8 cellular contexts compared by ENCODE assay signal in genomic region chr10:100518761-100519241, GRCh38. TPM values are rescaled to one million over a fixed set of nuclear protein-coding genes. Genes with fewer than 3 reads are reported as not detected.
DNase-seq lines count a peak whose midpoint lies in the region; ATAC-seq and TF ChIP-seq lines count a peak whose summit lies in the region.

No MANE protein-coding gene starts in this region.

- peaks cover 0 to 9% (median 4%) of the 10 kb centered on the region in 4 donors for H3K36me3 ChIP-seq in right lobe of liver

- peak; percentile 64 to 75 (median 72) for ATAC-seq in right lobe of liver
- ATAC-seq in GM18867 (IDR thresholded peaks at IDR 0.05; ENCODE audit: unreplicated experiment) = no peak

- peak overlapping the region; percentile 47 to 59 (median 59) for H3K4me3 ChIP-seq in right lobe of liver

- H3K27me3 ChIP-seq in right lobe of liver = no peaks in the 10 kb centered on the region

- intact Hi-C loops in right lobe of liver (cut with DNase I) = no loop called here

- H3K27ac ChIP-seq in right lobe of liver = no peak overlapping the region

- H3K9me3 ChIP-seq in right lobe of liver = no peaks in the 10 kb centered on the region

- peak; percentile 67 for TF ChIP-seq CTCF in GM10266 (IDR thresholded peaks at IDR 0.05; ENCODE audit: control insufficient read depth, insufficient read depth, low read depth, missing control alignments)
- TF ChIP-seq CTCF in right lobe of liver (IDR thresholded peaks at IDR 0.05) = peak; percentile 69 to 81 (median 72)

- DNase-seq in 8988T (peak; percentile 38), GM10266 (ENCODE audit: extremely low spot score) (peak; percentile 60), NCI-H2196 treated with DMSO at 0.1 percent for 48 hours (lab: John Stamatoyannopoulos, UW; ENCODE audit: unreplicated experiment) (peak; percentile 1), right lobe of liver (peak in 2 of 3 donors; percentile 43 to 69)
- DNase-seq in activated CD4-positive, alpha-beta T cell treated with anti-CD3 and anti-CD28 coated beads, Interleukin-2, amount 50 U/mL, for 4 hours = peak; percentile 63 to 64
- DNase-seq in effector CD4-positive, alpha-beta T cell = peak; percentile 53
- DNase-seq in stimulated activated CD8-positive, alpha-beta memory T cell treated with anti-CD3 and anti-CD28 coated beads, Interleukin-12 subunit alpha, Interleukin-12 subunit beta, amount 100 ng/mL, for 1 hour (ENCODE audit: low read depth) = peak; percentile 37

- TF ChIP-seq POLR2A in right lobe of liver (IDR thresholded peaks at IDR 0.05) = no peak

- WGBS in right lobe of liver (ENCODE audit: insufficient coverage, low coverage, low lambda C conversion rate, missing lambda C conversion rate) = 11% methylated on average over 7 of the region's 7 CpGs

- H3K4me1 ChIP-seq in right lobe of liver = peaks cover 0 to 40% (median 11%) of the 10 kb centered on the region in 4 donors

RNA-seq across cellular contexts. Expression of gene SEC31B, which starts 0.9 kb away (rescaled TPM):
- total RNA-seq in right lobe of liver = 1 to 10 TPM; 2.4 to 9.1 (median 4.7) TPM

RNA-seq across cellular contexts. Expression of gene NDUFB8, which starts 10.9 kb away (rescaled TPM):
- total RNA-seq in right lobe of liver = 100 to 1,000 TPM in 3 of 6 experiments, 10 to 100 TPM in 3; 93.6 to 125 (median 99.3) TPM

RNA-seq across cellular contexts. Expression of gene HIF1AN, which starts 16.9 kb away (rescaled TPM):
- total RNA-seq in right lobe of liver = 10 to 100 TPM in 3 of 6 experiments, 1 to 10 TPM in 3; 4.5 to 13.9 (median 11.3) TPM

RNA-seq across cellular contexts. Expression of gene WNT8B, which starts 56.0 kb away (rescaled TPM):
- under 1 TPM in 1 of 6 experiments, not detected in 5; 0.19 TPM for total RNA-seq in right lobe of liver

Comparison
In these comparisons a context has a peak if more than half of its experiments do, and no peak if none do; other contexts are left out.
1. DNase-seq: peak in every context shown above with its lines; median percentile 64 in activated CD4-positive, alpha-beta T cell treated with anti-CD3 and anti-CD28 coated beads, Interleukin-2, amount 50 U/mL, for 4 hours; 60 in GM10266; 56 in right lobe of liver; 53 in effector CD4-positive, alpha-beta T cell; 38 in 8988T; 37 in stimulated activated CD8-positive, alpha-beta memory T cell treated with anti-CD3 and anti-CD28 coated beads, Interleukin-12 subunit alpha, Interleukin-12 subunit beta, amount 100 ng/mL, for 1 hour; 1 in NCI-H2196 treated with DMSO at 0.1 percent for 48 hours.